ENCODE assay signal across 7 cellular contexts in genomic region chr16:57091990-57092785, GRCh38. TPM values are rescaled to one million over a fixed set of nuclear protein-coding genes. Genes with fewer than 3 reads are reported as not detected.
DNase-seq lines count a peak whose midpoint lies in the region; ATAC-seq lines count a peak whose summit lies in the region.

Gene CPNE2 (plus strand): TSS chr16:57092583. CDS start chr16:57110743, 18,160 bp downstream.

- intact Hi-C loops in Right ventricle myocardium inferior (cut with DNase I) (loop anchor here (5.0 kb wide), 1 partner anchor 55 kb away; no protein-coding TSS in a partner anchor), aorta (cut with DNase I) (loop anchor here in 1 of 2 donors (5.0 kb wide), 1 partner anchor 205 kb away; no protein-coding TSS in a partner anchor)

- peaks cover 4% of the 10 kb centered on the region for H3K4me1 Mint-ChIP-seq in activated naive CD8-positive, alpha-beta T cell treated with anti-CD3 and anti-CD28 coated beads, Interleukin-2, amount 10 ng/mL, durations not matched to agents 7 days and 5 days

- POLR2A ChIA-PET in activated naive CD8-positive, alpha-beta T cell treated with anti-CD3 and anti-CD28 coated beads, Interleukin-2, amount 10 ng/mL, durations not matched to agents 7 days and 5 days (lab: Charles Lee) = interaction anchor here (0.7 to 1.8 kb wide), 8 partner anchors 31 to 153 kb away, joined by 3 to 4 read pairs (median 4); partner anchors contain the start of gene ARL2BP

- peak within 1 kb of the TSS in 1 of 2 donors; percentile 31 for H3K27ac ChIP-seq in aorta (ENCODE audit: low read depth in 1 of 2, low read length in 2 of 2)

- ATAC-seq in activated naive CD8-positive, alpha-beta T cell treated with anti-CD3 and anti-CD28 coated beads, Interleukin-2, amount 10 ng/mL, durations not matched to agents 7 days and 5 days (ENCODE audit: low read depth) = peak; percentile 62
- peak; percentile 86 for ATAC-seq in Right ventricle myocardium inferior
- ATAC-seq in aorta (ENCODE audit: low FRiP score) = peak; percentile 83

- DNase-seq in HAP-1 (ENCODE audit: low spot score in 2 of 2) (peak; percentile 50 to 81), NCI-H774 (lab: John Stamatoyannopoulos, UW) (peak; percentile 48), Right ventricle myocardium inferior (ENCODE audit: missing footprints) (peak; percentile 81), aorta (peak; percentile 80 to 91)
- no peak for DNase-seq in activated naive CD8-positive, alpha-beta T cell treated with anti-CD3 and anti-CD28 coated beads, Interleukin-2, amount 10 ng/mL, durations not matched to agents 7 days and 5 days

- WGBS in aorta, 2 donors = 0% methylated on average over 49 to 99 of the region's 99 CpGs

- peak within 1 kb of the TSS; percentile 67 for H3K9ac ChIP-seq in ES-I3 (ENCODE audit: low read depth, low read length)

- H3K9me3 ChIP-seq in ES-I3 (ENCODE audit: control insufficient read depth, insufficient read depth, low read length) (no peaks in the 10 kb centered on the region), HAP-1 (no peaks in the 10 kb centered on the region), neuron (ENCODE audit: low read length) (no peaks in the 10 kb centered on the region), aorta (ENCODE audit: control insufficient read depth, low read length) (no peaks in the 10 kb centered on the region)

- H3K4me1 ChIP-seq in ES-I3 (ENCODE audit: insufficient read depth, low read length) (peaks cover 4% of the 10 kb centered on the region; the same call in 1 of the 2 replicates), HAP-1 (peaks cover 12% of the 10 kb centered on the region), neuron (ENCODE audit: insufficient read depth, low read length) (peaks cover 19% of the 10 kb centered on the region), aorta (ENCODE audit: control insufficient read depth in 1 of 2, insufficient read depth in 2 of 2, low read length in 2 of 2) (no peaks in the 10 kb centered on the region)

- peaks cover 38% of the 10 kb centered on the region for H3K27me3 Mint-ChIP-seq in activated naive CD8-positive, alpha-beta T cell treated with anti-CD3 and anti-CD28 coated beads, Interleukin-2, amount 10 ng/mL, durations not matched to agents 7 days and 5 days

- peak within 1 kb of the TSS; percentile 50 for H3K4me3 ChIP-seq in HAP-1
- H3K4me3 ChIP-seq in neuron (ENCODE audit: low read length) = peak within 1 kb of the TSS; percentile 76
- H3K4me3 ChIP-seq in aorta (ENCODE audit: low read length in 2 of 2) = peak within 1 kb of the TSS; percentile 80 to 93

- in situ Hi-C loops in HAP-1 (cut with MboI; ENCODE audit: low sequenced_read_pairs) = no loop called here

- H3K4me3 Mint-ChIP-seq in activated naive CD8-positive, alpha-beta T cell treated with anti-CD3 and anti-CD28 coated beads, Interleukin-2, amount 10 ng/mL, durations not matched to agents 7 days and 5 days = peak within 1 kb of the TSS; percentile 74

- H3K36me3 Mint-ChIP-seq in activated naive CD8-positive, alpha-beta T cell treated with anti-CD3 and anti-CD28 coated beads, Interleukin-2, amount 10 ng/mL, durations not matched to agents 7 days and 5 days = no peaks in the 10 kb centered on the region

- H3K36me3 ChIP-seq in ES-I3 (ENCODE audit: insufficient read depth, low read length) (no peaks in the 10 kb centered on the region), HAP-1 (replicated peaks) (no peaks in the 10 kb centered on the region), neuron (ENCODE audit: insufficient read depth, low read length) (no peaks in the 10 kb centered on the region), aorta (ENCODE audit: control insufficient read depth in 1 of 2, insufficient read depth in 2 of 2, low read length in 1 of 2) (no peaks in the 10 kb centered on the region)

- peak within 1 kb of the TSS; percentile 94 for H2AFZ ChIP-seq in neuron (ENCODE audit: low read depth, low read length)

- no peaks in the 10 kb centered on the region for H3K9me3 Mint-ChIP-seq in activated naive CD8-positive, alpha-beta T cell treated with anti-CD3 and anti-CD28 coated beads, Interleukin-2, amount 10 ng/mL, durations not matched to agents 7 days and 5 days

- no peaks in the 10 kb centered on the region for H3K27me3 ChIP-seq in HAP-1 (ENCODE audit: low read depth)
- H3K27me3 ChIP-seq in neuron (ENCODE audit: insufficient read depth, low read length) = no peaks in the 10 kb centered on the region
- H3K27me3 ChIP-seq in aorta (ENCODE audit: control insufficient read depth in 1 of 2, insufficient read depth in 2 of 2, low read length in 1 of 2) = no peaks in the 10 kb centered on the region

- H3K27ac Mint-ChIP-seq in activated naive CD8-positive, alpha-beta T cell treated with anti-CD3 and anti-CD28 coated beads, Interleukin-2, amount 10 ng/mL, durations not matched to agents 7 days and 5 days = peak within 1 kb of the TSS; percentile 13

RNA-seq across cellular contexts. Expression of gene CPNE2, which starts in this region (rescaled TPM):
- total RNA-seq in activated naive CD8-positive, alpha-beta T cell treated with anti-CD3 and anti-CD28 coated beads, Interleukin-2, amount 10 ng/mL, durations not matched to agents 7 days and 5 days = 10 to 100 TPM; 11.0 to 11.4 TPM
- total RNA-seq in Right ventricle myocardium inferior = 14.6 TPM
- 10 to 100 TPM; 29.4 to 37.1 TPM for total RNA-seq in aorta
- 10 to 100 TPM; 19.0 to 21.4 TPM for polyA plus RNA-seq in aorta
